In the genomic region with DNA sequence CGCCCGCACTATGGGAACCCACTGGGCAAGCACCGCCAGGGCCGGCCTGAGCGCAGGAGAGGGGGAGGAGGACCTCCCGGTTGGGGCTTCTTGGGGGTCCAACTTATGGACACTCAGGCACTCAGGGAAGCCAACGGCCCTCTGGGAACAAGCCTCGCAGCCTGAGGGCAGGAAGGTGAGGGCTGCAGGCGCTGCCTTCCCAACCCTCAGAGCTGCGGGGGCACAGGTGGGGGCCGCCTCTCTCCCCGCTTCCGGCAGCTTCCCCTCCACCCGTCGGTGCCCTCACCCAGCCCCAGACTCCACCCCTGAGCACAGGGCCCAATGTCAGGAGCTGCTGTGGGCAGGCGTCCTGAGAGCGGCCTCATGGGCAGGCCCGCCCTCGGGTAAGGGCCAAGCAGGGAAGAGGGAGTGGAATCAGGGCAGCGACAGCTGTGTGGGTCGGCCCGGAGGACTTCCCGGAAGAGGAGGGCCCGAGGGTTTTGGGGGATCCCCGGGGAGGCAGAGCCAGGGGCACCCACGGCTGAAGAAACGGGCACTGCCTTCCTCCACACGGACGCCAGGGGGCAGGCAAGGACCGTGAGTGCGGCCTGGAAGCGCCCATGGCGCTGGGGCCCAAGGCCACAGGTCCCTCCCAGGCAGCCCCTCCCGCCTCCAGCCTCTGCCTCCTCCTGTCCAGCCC, we compare ENCODE assay signal across 1 cellular context.
A peak's percentile ranks its signal among the peaks of the same experiment; 100 is the strongest.
TF ChIP-seq lines count a peak whose summit lies in the region.

No MANE protein-coding gene starts in this region.

TF ChIP-seq in GM12878, 131 proteins besides CTCF, POLR2A, EP300 and RAD21 (continued from another document):
- no peak for TF ChIP-seq IRF3 (IDR thresholded peaks at IDR 0.05)
- no peak for TF ChIP-seq ZNF384 (IDR thresholded peaks at IDR 0.05; ENCODE audit: borderline replicate concordance, low read depth, low read length)
- no peak for TF ChIP-seq MYB (IDR thresholded peaks at IDR 0.05; ENCODE audit: borderline replicate concordance, low read depth, low read length)
- no peak for TF ChIP-seq BRCA1 (IDR thresholded peaks at IDR 0.05; ENCODE audit: low read depth, low read length)
- TF ChIP-seq CBFB (IDR thresholded peaks at IDR 0.05; ENCODE audit: low read depth), result no peak
- TF ChIP-seq, protein P1, sequence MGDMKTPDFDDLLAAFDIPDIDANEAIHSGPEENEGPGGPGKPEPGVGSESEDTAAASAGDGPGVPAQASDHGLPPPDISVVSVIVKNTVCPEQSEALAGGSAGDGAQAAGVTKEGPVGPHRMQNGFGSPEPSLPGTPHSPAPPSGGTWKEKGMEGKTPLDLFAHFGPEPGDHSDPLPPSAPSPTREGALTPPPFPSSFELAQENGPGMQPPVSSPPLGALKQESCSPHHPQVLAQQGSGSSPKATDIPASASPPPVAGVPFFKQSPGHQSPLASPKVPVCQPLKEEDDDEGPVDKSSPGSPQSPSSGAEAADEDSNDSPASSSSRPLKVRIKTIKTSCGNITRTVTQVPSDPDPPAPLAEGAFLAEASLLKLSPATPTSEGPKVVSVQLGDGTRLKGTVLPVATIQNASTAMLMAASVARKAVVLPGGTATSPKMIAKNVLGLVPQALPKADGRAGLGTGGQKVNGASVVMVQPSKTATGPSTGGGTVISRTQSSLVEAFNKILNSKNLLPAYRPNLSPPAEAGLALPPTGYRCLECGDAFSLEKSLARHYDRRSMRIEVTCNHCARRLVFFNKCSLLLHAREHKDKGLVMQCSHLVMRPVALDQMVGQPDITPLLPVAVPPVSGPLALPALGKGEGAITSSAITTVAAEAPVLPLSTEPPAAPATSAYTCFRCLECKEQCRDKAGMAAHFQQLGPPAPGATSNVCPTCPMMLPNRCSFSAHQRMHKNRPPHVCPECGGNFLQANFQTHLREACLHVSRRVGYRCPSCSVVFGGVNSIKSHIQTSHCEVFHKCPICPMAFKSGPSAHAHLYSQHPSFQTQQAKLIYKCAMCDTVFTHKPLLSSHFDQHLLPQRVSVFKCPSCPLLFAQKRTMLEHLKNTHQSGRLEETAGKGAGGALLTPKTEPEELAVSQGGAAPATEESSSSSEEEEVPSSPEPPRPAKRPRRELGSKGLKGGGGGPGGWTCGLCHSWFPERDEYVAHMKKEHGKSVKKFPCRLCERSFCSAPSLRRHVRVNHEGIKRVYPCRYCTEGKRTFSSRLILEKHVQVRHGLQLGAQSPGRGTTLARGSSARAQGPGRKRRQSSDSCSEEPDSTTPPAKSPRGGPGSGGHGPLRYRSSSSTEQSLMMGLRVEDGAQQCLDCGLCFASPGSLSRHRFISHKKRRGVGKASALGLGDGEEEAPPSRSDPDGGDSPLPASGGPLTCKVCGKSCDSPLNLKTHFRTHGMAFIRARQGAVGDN (IDR thresholded peaks at IDR 0.05), result no peak
- TF ChIP-seq NR2C2 (IDR thresholded peaks at IDR 0.05; ENCODE audit: borderline replicate concordance, control insufficient read depth, insufficient read length, low read depth), result no peak
- no peak for TF ChIP-seq NFYA (IDR thresholded peaks at IDR 0.05; ENCODE audit: borderline replicate concordance, low read depth, low read length)
- TF ChIP-seq BMI1 (IDR thresholded peaks at IDR 0.05; ENCODE audit: borderline replicate concordance), result no peak
- TF ChIP-seq YY1 (IDR thresholded peaks at IDR 0.05; ENCODE audit: low read depth, low read length), result peak; percentile 91
- TF ChIP-seq MYC (IDR thresholded peaks at IDR 0.05; ENCODE audit: insufficient read depth, insufficient read length, insufficient replicate concordance, low read length, severe bottlenecking), result no peak
- TF ChIP-seq CREB1 (IDR thresholded peaks at IDR 0.05; ENCODE audit: low read depth), result peak; percentile 40; the same call in 1 of the 2 replicates
- peak; percentile 73 for TF ChIP-seq EED (IDR thresholded peaks at IDR 0.05; ENCODE audit: low read depth)
- TF ChIP-seq SMARCA5 (IDR thresholded peaks at IDR 0.05), result peak; percentile 81
- TF ChIP-seq HDGF (IDR thresholded peaks at IDR 0.05), result peak; percentile 96
- TF ChIP-seq IKZF1 (conservative IDR thresholded peaks at IDR 0.05), result peak; percentile 90
- no peak for TF ChIP-seq SUPT20H (IDR thresholded peaks at IDR 0.05; ENCODE audit: borderline replicate concordance, control insufficient read depth, low read depth, low read length)
- TF ChIP-seq ZZZ3 (IDR thresholded peaks at IDR 0.05; ENCODE audit: control insufficient read depth, insufficient read length, low read depth), result no peak
- peak; percentile 34; the same call in 1 of the 2 replicates for TF ChIP-seq HCFC1 (IDR thresholded peaks at IDR 0.05; ENCODE audit: low read length)
- TF ChIP-seq, protein P2, sequence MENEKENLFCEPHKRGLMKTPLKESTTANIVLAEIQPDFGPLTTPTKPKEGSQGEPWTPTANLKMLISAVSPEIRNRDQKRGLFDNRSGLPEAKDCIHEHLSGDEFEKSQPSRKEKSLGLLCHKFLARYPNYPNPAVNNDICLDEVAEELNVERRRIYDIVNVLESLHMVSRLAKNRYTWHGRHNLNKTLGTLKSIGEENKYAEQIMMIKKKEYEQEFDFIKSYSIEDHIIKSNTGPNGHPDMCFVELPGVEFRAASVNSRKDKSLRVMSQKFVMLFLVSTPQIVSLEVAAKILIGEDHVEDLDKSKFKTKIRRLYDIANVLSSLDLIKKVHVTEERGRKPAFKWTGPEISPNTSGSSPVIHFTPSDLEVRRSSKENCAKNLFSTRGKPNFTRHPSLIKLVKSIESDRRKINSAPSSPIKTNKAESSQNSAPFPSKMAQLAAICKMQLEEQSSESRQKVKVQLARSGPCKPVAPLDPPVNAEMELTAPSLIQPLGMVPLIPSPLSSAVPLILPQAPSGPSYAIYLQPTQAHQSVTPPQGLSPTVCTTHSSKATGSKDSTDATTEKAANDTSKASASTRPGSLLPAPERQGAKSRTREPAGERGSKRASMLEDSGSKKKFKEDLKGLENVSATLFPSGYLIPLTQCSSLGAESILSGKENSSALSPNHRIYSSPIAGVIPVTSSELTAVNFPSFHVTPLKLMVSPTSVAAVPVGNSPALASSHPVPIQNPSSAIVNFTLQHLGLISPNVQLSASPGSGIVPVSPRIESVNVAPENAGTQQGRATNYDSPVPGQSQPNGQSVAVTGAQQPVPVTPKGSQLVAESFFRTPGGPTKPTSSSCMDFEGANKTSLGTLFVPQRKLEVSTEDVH (IDR thresholded peaks at IDR 0.05; ENCODE audit: low read depth, partially characterized antibody), result no peak
- TF ChIP-seq POU2F2 (IDR thresholded peaks at IDR 0.05; ENCODE audit: borderline replicate concordance, low read depth, low read length), result 0 out of 3 replicates have a peak, but pooled peaks have one; percentile 28
